ENCODE assay signal across 8 cellular contexts in the genomic region with DNA sequence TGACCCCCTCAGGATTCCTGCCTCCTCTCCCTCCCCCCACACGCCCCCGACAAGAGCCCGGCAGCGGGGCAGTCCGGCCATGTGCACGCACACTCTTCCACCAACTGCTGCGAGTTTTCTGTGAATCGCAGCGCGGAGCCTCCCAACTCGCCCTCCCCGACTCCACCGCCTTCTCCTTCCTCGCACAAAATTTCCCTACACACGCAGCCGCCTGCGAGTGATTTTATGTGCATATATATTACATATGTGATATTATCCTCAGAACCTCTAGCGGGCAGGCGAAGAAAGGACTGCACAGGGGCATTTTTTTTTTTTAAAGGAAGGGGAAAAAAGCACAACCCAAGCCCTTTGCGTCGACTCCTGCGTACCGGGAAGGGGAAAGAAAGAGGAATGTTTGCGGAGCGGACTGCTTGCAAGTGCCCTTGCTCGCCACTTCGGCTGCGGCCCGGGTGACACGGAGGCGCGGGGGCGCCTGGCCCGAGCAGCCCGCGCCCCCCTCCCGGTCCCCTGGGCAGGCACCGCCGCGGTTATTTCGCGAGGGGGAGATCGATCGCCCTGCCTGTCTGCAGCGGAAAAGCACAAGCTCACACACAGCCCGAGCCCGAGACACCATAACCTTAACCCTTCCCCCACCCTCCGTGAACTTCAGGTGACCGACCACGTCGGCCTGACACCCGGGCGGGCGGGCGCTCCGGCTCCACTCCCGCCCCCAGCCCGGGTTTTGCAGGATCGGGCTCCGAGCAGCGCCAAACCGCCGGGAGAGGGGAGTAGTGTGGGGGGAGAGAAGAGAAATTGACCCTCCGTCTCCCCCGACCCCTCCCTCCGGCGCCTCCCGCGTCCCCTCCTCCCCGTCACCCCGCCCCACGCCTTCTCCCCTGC. TPM values are rescaled to one million over a fixed set of nuclear protein-coding genes. Genes with fewer than 3 reads are reported as not detected.
DNase-seq lines count a peak whose midpoint lies in the region; ATAC-seq, FAIRE-seq and TF ChIP-seq lines count a peak whose summit lies in the region.

No MANE protein-coding gene starts in this region.

- H3K9me3 ChIP-seq in ovary (no peaks in the 10 kb centered on the region), transverse colon (no peaks in the 10 kb centered on the region)

- peak overlapping the region; percentile 95 for H3K27ac ChIP-seq in ovary
- peak overlapping the region; percentile 89 to 97 (median 96) for H3K27ac ChIP-seq in transverse colon

- no peaks in the 10 kb centered on the region for H3K9me3 Mint-ChIP-seq in activated naive CD4-positive, alpha-beta T cell treated with anti-CD3 and anti-CD28 coated beads, Interleukin-2, amount 50 U/mL, for 24 hours

- in situ Hi-C loops in transverse colon (cut with MboI; ENCODE audit: low pct_ligation_motif_present in 1 of 4, low pct_unique_long_range_greater_than_20kb in 1 of 4, low sequenced_read_pairs in 3 of 4) = no loop called here

- H3K4me3 ChIP-seq in ovary = peak overlapping the region; percentile 90
- peak overlapping the region; percentile 67 to 88 (median 75) for H3K4me3 ChIP-seq in transverse colon

- FAIRE-seq in HTR-8/SVneo (lab: Jason Lieb, UNC) = peak; percentile 20

- peak overlapping the region; percentile 98 for H3K4me3 Mint-ChIP-seq in activated naive CD4-positive, alpha-beta T cell treated with anti-CD3 and anti-CD28 coated beads, Interleukin-2, amount 50 U/mL, for 24 hours

- H3K27me3 ChIP-seq in ovary (no peaks in the 10 kb centered on the region), transverse colon (no peaks in the 10 kb centered on the region)

- H3K4me1 Mint-ChIP-seq in activated naive CD4-positive, alpha-beta T cell treated with anti-CD3 and anti-CD28 coated beads, Interleukin-2, amount 50 U/mL, for 24 hours = peaks cover 69% of the 10 kb centered on the region

- TF ChIP-seq EP300 in ovary (IDR thresholded peaks at IDR 0.05) (no peak), transverse colon (IDR thresholded peaks at IDR 0.05; ENCODE audit: low read depth) (no peak)

- H3K36me3 Mint-ChIP-seq in activated naive CD4-positive, alpha-beta T cell treated with anti-CD3 and anti-CD28 coated beads, Interleukin-2, amount 50 U/mL, for 24 hours = peaks cover 5% of the 10 kb centered on the region

- WGBS in ovary, 3 donors = 0 to 1% (median 0%) methylated on average over 72 of the region's 72 CpGs
- 0% methylated on average over 48 of the region's 72 CpGs; no CpG with 5 or more reads in 1 of the 2 donors for WGBS in transverse colon (ENCODE audit: low coverage in 1 of 2), 2 donors

- DNase-seq in DMS53 treated with DMSO at 0.1 percent for 48 hours (lab: John Stamatoyannopoulos, UW; ENCODE audit: unreplicated experiment) (peak; percentile 27), HTR-8/SVneo (ENCODE audit: insufficient read length, low spot score) (peak; percentile 68), SHP77 treated with DMSO at 0.1 percent for 48 hours (lab: John Stamatoyannopoulos, UW) (peak; percentile 31), head of caudate nucleus (peak; percentile 33 to 86 (median 70)), ovary (peak; percentile 62 to 79 (median 76)), transverse colon (peak; percentile 75)

- peaks cover 2% of the 10 kb centered on the region for H3K4me1 ChIP-seq in ovary (ENCODE audit: insufficient read depth)
- peaks cover 12 to 30% (median 16%) of the 10 kb centered on the region in 4 donors for H3K4me1 ChIP-seq in transverse colon

- no peaks in the 10 kb centered on the region for H3K36me3 ChIP-seq in ovary
- no peaks in the 10 kb centered on the region for H3K36me3 ChIP-seq in transverse colon

- TF ChIP-seq POLR2A in ovary (IDR thresholded peaks at IDR 0.05) (no peak), transverse colon (IDR thresholded peaks at IDR 0.05) (peak; percentile 46)

- peak; percentile 36 for ATAC-seq in GM21367 (IDR thresholded peaks at IDR 0.05; ENCODE audit: unreplicated experiment)

- intact Hi-C loops in head of caudate nucleus (cut with DNase I) (loop anchor here (10.0 kb wide), 2 partner anchors 52 to 92 kb away; no protein-coding TSS in a partner anchor), ovary (cut with DNase I) (loop anchor here in 3 of 4 donors (5.0 to 10.0 kb wide), 6 partner anchors 52 to 449 kb away; partner anchors contain the start of gene MMAA (in 1 of the 3)), transverse colon (cut with DNase I; ENCODE audit: low total_unique reads) (loop anchor here (10.0 kb wide), 1 partner anchor 202 kb away; no protein-coding TSS in a partner anchor)

- peak overlapping the region; percentile 96 for H3K27ac Mint-ChIP-seq in activated naive CD4-positive, alpha-beta T cell treated with anti-CD3 and anti-CD28 coated beads, Interleukin-2, amount 50 U/mL, for 24 hours

- no peaks in the 10 kb centered on the region for H3K27me3 Mint-ChIP-seq in activated naive CD4-positive, alpha-beta T cell treated with anti-CD3 and anti-CD28 coated beads, Interleukin-2, amount 50 U/mL, for 24 hours

- TF ChIP-seq CTCF in ovary (IDR thresholded peaks at IDR 0.05) (no peak), transverse colon (IDR thresholded peaks at IDR 0.05) (peak; percentile 18 to 65 (median 24))

RNA-seq across cellular contexts. Expression of gene ZNF827, which starts 2.2 kb away (rescaled TPM):
- total RNA-seq in ovary (10 to 100 TPM in 6 of 7 donors, 1 to 10 TPM in 1; 9.4 to 36.0 (median 27.0) TPM), transverse colon (10 to 100 TPM; 22.5 to 61.3 (median 29.2) TPM)
- 10 to 100 TPM in 1 of 2 donors, 1 to 10 TPM in 1; 7.8 to 12.7 TPM for polyA plus RNA-seq in ovary

Comparison
In these comparisons a context has a peak if more than half of its experiments do, and no peak if none do; other contexts are left out.
1. Peak in every context shown above with its lines: DNase-seq, ATAC-seq, H3K4me3 ChIP-seq and H3K27ac ChIP-seq.
2. CTCF ChIP-seq: peak in transverse colon (5 of 5); none in ovary (0 of 3).